Comparison of ENCODE assay signal across 1 cellular context in the genomic region with DNA sequence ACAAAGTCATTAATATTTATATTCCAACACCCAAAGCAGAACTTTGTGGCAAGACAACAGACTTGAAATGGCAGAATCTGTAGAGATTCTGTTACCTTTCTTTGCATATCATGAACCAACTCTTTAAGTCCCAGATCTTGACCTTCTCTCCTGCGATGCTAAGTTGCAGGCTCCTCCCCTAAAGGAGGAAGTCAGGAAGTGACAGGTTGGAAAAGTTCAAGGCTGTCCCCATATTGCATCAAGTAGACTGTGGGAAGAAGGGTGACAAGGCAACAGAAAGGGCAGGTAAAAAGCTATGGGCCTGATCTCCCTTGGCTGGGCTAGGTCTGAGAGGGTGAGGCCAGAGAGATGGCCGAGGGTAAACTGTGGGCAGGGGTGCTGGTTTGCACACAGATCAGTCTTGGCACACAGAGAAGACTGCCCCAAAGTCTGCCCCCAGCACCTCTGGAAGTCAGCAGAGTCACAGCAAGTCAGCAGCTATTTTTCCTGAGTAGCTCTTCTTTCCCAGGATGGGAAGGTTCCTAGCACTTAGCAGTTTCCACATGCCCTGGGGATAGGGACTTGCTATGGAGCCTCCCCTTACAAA.
TF ChIP-seq lines count a peak whose summit lies in the region.

No MANE protein-coding gene starts in this region.

TF ChIP-seq in HepG2, 621 proteins besides CTCF, POLR2A, EP300 and RAD21 (continued from another document):
- TF ChIP-seq, protein P1, sequence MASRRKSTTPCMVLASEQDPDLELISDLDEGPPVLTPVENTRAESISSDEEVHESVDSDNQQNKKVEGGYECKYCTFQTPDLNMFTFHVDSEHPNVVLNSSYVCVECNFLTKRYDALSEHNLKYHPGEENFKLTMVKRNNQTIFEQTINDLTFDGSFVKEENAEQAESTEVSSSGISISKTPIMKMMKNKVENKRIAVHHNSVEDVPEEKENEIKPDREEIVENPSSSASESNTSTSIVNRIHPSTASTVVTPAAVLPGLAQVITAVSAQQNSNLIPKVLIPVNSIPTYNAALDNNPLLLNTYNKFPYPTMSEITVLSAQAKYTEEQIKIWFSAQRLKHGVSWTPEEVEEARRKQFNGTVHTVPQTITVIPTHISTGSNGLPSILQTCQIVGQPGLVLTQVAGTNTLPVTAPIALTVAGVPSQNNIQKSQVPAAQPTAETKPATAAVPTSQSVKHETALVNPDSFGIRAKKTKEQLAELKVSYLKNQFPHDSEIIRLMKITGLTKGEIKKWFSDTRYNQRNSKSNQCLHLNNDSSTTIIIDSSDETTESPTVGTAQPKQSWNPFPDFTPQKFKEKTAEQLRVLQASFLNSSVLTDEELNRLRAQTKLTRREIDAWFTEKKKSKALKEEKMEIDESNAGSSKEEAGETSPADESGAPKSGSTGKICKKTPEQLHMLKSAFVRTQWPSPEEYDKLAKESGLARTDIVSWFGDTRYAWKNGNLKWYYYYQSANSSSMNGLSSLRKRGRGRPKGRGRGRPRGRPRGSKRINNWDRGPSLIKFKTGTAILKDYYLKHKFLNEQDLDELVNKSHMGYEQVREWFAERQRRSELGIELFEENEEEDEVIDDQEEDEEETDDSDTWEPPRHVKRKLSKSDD (CRISPR knock-in tag; IDR thresholded peaks at IDR 0.05; ENCODE audit: low read depth), result no peak
- TF ChIP-seq, protein P2, sequence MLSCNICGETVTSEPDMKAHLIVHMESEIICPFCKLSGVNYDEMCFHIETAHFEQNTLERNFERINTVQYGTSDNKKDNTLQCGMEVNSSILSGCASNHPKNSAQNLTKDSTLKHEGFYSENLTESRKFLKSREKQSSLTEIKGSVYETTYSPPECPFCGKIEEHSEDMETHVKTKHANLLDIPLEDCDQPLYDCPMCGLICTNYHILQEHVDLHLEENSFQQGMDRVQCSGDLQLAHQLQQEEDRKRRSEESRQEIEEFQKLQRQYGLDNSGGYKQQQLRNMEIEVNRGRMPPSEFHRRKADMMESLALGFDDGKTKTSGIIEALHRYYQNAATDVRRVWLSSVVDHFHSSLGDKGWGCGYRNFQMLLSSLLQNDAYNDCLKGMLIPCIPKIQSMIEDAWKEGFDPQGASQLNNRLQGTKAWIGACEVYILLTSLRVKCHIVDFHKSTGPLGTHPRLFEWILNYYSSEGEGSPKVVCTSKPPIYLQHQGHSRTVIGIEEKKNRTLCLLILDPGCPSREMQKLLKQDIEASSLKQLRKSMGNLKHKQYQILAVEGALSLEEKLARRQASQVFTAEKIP (CRISPR knock-in tag; IDR thresholded peaks at IDR 0.05; ENCODE audit: borderline replicate concordance), result no peak
- TF ChIP-seq PAWR (CRISPR knock-in tag; IDR thresholded peaks at IDR 0.05; ENCODE audit: borderline replicate concordance) (no peak), PHF21A (CRISPR knock-in tag; IDR thresholded peaks at IDR 0.05) (no peak), ZNF564 (CRISPR knock-in tag; IDR thresholded peaks at IDR 0.05) (no peak), ZMYM4 (CRISPR knock-in tag; IDR thresholded peaks at IDR 0.05) (no peak), SMARCE1 (IDR thresholded peaks at IDR 0.05; ENCODE audit: borderline replicate concordance) (no peak), ADNP (CRISPR knock-in tag; IDR thresholded peaks at IDR 0.05) (no peak)
- TF ChIP-seq, protein P3, sequence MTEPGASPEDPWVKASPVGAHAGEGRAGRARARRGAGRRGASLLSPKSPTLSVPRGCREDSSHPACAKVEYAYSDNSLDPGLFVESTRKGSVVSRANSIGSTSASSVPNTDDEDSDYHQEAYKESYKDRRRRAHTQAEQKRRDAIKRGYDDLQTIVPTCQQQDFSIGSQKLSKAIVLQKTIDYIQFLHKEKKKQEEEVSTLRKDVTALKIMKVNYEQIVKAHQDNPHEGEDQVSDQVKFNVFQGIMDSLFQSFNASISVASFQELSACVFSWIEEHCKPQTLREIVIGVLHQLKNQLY (CRISPR knock-in tag; IDR thresholded peaks at IDR 0.05), result no peak
- TF ChIP-seq, protein P4, sequence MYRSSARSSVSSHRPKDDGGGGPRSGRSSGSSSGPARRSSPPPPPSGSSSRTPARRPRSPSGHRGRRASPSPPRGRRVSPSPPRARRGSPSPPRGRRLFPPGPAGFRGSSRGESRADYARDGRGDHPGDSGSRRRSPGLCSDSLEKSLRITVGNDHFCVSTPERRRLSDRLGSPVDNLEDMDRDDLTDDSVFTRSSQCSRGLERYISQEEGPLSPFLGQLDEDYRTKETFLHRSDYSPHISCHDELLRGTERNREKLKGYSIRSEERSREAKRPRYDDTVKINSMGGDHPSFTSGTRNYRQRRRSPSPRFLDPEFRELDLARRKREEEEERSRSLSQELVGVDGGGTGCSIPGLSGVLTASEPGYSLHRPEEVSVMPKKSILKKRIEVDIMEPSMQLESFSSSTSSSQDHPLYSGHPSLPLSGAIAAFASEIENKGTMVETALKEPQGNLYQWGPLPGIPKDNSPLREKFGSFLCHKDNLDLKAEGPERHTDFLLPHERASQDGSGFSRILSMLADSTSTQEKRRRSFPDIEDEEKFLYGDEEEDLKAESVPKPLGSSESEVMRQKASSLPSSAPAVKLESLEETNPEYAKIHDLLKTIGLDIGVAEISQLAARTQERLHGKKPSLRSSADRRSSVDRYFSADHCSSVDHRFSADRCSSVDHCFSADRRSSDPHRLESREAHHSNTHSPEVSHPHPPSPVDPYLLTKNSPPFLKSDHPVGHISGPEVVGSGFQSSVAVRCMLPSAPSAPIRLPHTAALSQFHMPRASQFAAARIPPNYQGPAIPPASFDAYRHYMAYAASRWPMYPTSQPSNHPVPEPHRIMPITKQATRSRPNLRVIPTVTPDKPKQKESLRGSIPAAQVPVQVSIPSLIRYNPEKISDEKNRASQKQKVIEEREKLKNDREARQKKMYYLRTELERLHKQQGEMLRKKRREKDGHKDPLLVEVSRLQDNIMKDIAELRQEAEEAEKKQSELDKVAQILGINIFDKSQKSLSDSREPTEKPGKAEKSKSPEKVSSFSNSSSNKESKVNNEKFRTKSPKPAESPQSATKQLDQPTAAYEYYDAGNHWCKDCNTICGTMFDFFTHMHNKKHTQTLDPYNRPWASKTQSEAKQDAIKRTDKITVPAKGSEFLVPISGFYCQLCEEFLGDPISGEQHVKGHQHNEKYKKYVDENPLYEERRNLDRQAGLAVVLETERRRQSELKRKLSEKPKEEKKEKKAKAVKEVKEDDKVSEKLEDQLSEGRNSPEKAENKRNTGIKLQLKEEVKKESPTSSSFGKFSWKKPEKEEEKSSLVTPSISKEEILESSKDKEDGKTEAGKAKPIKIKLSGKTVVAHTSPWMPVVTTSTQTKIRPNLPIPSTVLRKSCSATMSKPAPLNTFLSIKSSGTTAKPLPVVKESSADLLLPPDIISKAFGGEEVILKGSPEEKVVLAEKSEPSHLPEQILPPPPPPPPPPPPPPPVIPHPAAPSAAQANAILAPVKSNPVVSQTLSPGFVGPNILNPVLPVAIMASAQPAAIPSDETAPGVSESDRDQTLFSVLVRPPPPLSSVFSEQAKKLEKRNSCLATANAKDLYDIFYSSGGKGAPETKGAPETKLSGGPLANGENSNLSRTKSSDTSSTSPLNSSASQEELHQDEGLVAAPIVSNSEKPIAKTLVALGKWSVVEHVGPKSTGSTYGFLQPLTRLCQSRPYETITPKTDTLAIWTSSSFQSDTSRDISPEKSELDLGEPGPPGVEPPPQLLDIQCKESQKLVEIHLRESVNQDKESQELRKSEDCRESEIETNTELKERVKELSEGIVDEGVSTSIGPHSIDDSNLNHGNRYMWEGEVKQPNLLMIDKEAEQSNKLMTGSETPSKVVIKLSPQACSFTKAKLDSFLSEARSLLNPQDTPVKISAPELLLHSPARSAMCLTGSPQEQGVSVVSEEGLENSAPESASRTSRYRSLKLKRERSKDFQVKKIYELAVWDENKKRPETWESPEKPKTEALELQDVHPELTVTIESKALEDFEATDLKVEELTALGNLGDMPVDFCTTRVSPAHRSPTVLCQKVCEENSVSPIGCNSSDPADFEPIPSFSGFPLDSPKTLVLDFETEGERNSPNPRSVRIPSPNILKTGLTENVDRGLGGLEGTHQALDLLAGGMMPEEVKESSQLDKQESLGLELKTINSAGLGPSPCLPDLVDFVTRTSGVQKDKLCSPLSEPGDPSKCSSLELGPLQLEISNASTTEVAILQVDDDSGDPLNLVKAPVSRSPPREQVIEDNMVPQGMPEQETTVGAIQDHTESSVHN (CRISPR knock-in tag; IDR thresholded peaks at IDR 0.05), result no peak
- TF ChIP-seq, protein P5, sequence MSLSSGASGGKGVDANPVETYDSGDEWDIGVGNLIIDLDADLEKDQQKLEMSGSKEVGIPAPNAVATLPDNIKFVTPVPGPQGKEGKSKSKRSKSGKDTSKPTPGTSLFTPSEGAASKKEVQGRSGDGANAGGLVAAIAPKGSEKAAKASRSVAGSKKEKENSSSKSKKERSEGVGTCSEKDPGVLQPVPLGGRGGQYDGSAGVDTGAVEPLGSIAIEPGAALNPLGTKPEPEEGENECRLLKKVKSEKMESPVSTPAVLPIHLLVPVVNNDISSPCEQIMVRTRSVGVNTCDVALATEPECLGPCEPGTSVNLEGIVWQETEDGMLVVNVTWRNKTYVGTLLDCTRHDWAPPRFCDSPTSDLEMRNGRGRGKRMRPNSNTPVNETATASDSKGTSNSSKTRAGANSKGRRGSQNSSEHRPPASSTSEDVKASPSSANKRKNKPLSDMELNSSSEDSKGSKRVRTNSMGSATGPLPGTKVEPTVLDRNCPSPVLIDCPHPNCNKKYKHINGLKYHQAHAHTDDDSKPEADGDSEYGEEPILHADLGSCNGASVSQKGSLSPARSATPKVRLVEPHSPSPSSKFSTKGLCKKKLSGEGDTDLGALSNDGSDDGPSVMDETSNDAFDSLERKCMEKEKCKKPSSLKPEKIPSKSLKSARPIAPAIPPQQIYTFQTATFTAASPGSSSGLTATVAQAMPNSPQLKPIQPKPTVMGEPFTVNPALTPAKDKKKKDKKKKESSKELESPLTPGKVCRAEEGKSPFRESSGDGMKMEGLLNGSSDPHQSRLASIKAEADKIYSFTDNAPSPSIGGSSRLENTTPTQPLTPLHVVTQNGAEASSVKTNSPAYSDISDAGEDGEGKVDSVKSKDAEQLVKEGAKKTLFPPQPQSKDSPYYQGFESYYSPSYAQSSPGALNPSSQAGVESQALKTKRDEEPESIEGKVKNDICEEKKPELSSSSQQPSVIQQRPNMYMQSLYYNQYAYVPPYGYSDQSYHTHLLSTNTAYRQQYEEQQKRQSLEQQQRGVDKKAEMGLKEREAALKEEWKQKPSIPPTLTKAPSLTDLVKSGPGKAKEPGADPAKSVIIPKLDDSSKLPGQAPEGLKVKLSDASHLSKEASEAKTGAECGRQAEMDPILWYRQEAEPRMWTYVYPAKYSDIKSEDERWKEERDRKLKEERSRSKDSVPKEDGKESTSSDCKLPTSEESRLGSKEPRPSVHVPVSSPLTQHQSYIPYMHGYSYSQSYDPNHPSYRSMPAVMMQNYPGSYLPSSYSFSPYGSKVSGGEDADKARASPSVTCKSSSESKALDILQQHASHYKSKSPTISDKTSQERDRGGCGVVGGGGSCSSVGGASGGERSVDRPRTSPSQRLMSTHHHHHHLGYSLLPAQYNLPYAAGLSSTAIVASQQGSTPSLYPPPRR (CRISPR knock-in tag; IDR thresholded peaks at IDR 0.05; ENCODE audit: borderline replicate concordance), result no peak
- TF ChIP-seq, protein P6, sequence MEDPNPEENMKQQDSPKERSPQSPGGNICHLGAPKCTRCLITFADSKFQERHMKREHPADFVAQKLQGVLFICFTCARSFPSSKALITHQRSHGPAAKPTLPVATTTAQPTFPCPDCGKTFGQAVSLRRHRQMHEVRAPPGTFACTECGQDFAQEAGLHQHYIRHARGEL (CRISPR knock-in tag; IDR thresholded peaks at IDR 0.05), result no peak
TF ChIP-seq in HepG2: peak in this region for 0.
